10 cellular contexts compared by ENCODE assay signal in the genomic region with DNA sequence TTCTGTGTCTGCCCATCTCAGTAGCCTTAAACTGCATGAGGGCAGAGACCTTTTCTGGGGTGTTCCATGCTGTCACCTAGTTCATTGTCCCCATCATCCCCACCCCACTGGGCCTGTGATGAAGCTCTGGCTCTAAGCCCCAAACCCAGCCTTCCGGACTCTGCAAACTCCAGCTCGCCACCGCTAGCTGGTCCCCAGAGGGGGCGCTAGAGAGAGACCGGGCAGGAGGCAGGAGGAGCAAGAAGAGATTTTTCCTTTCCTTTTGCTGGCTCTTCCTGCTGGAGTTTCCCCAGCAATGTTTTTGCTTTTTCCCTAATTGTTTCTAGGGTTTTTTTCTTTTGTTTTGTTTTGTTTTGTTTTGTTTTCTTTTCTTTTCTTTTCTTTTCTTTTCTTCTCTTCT.
DNase-seq lines count a peak whose midpoint lies in the region; TF ChIP-seq lines count a peak whose summit lies in the region.
"Had no signal": no experiment of that assay in that cellular context is flagged by ENCODE, and none has a peak within 500 bp of the region (broad histone marks: within the 10 kb centered on the region; RNA-seq: fewer than 3 reads in every experiment).

No MANE protein-coding gene starts in this region.

- BruUV-seq in mammary epithelial cell (replicated peaks; lab: Mats Ljungman, UMichigan) = no TSS peak

- no peaks in the 10 kb centered on the region for H3K9me3 ChIP-seq in mammary epithelial cell (replicated peaks; ENCODE audit: insufficient read depth, low read length)
- H3K9me3 ChIP-seq in osteoblast (ENCODE audit: low read depth, low read length) = no peaks in the 10 kb centered on the region

- H3K27ac ChIP-seq in mammary epithelial cell (ENCODE audit: insufficient read depth, low read depth, low read length) (no peak overlapping the region), osteoblast (ENCODE audit: low read depth, low read length) (no peak overlapping the region)
- H3K27ac ChIP-seq: BLaER1 treated with 17β-estradiol and CSF1 and Interleukin-3, amounts not matched to agents 10 nM and 100 nM had no signal

- H3K4me2 ChIP-seq in mammary epithelial cell (ENCODE audit: insufficient read depth, low read depth, low read length) = no peak overlapping the region
- H3K4me2 ChIP-seq in osteoblast (ENCODE audit: insufficient read depth, low read length) = no peak overlapping the region
- H3K4me2 ChIP-seq: BLaER1 treated with 17β-estradiol and CSF1 and Interleukin-3, amounts not matched to agents 10 nM and 100 nM had no signal

- in situ Hi-C loops in KBM-7 (cut with MboI; ENCODE audit: low pct_unique_long_range_greater_than_20kb, low sequenced_read_pairs) = no loop called here
- in situ Hi-C loops in mammary epithelial cell (cut with MboI; ENCODE audit: low sequenced_read_pairs in 2 of 2) = no loop called here

- no peak overlapping the region for H2AFZ ChIP-seq in mammary epithelial cell (ENCODE audit: low read depth, low read length)
- no peak overlapping the region for H2AFZ ChIP-seq in osteoblast (ENCODE audit: low read length)

- H3K9ac ChIP-seq in mammary epithelial cell (ENCODE audit: insufficient read depth, low read length) = no peak overlapping the region
- H3K9ac ChIP-seq: BLaER1 treated with 17β-estradiol and CSF1 and Interleukin-3, amounts not matched to agents 10 nM and 100 nM had no signal

- dilution Hi-C loops in mammary epithelial cell (cut with HindIII; ENCODE audit: low sequenced_read_pairs) = no loop called here

- H3K4me3 ChIP-seq in mammary epithelial cell (replicated peaks in 1 of 3; ENCODE audit: insufficient read depth in 1 of 3, low read depth in 2 of 3, low read length in 3 of 3) = no peak overlapping the region
- H3K4me3 ChIP-seq in osteoblast (ENCODE audit: insufficient read depth, low read length) = no peak overlapping the region
- H3K4me3 ChIP-seq: BLaER1 treated with 17β-estradiol and CSF1 and Interleukin-3, amounts not matched to agents 10 nM and 100 nM had no signal

- WGBS in mammary epithelial cell (ENCODE audit: low coverage, missing lambda C conversion rate) = 38% methylated on average over 3 of the region's 5 CpGs

- H3K4me1 ChIP-seq in mammary epithelial cell (ENCODE audit: insufficient read depth, low read length) (peaks cover 3% of the 10 kb centered on the region), osteoblast (ENCODE audit: insufficient read depth, low read length) (no peaks in the 10 kb centered on the region)
- H3K4me1 ChIP-seq: BLaER1 treated with 17β-estradiol and CSF1 and Interleukin-3, amounts not matched to agents 10 nM and 100 nM had no signal

- intact Hi-C loops in mammary epithelial cell (cut with micrococcal nuclease) = no loop called here

- no peaks in the 10 kb centered on the region for H3K79me2 ChIP-seq in mammary epithelial cell (ENCODE audit: insufficient read depth, low read length)
- H3K79me2 ChIP-seq in osteoblast (ENCODE audit: insufficient read depth, low read length) = no peaks in the 10 kb centered on the region

- no peaks in the 10 kb centered on the region for H4K20me1 ChIP-seq in mammary epithelial cell (ENCODE audit: insufficient read depth, low read length)
- no peaks in the 10 kb centered on the region for H4K20me1 ChIP-seq in osteoblast (ENCODE audit: insufficient read depth, low read length)
- H4K20me1 ChIP-seq: BLaER1 treated with 17β-estradiol and CSF1 and Interleukin-3, amounts not matched to agents 10 nM and 100 nM had no signal

- H3K36me3 ChIP-seq in mammary epithelial cell (ENCODE audit: insufficient read depth, low read length) (no peaks in the 10 kb centered on the region), osteoblast (ENCODE audit: insufficient read depth, low read length) (no peaks in the 10 kb centered on the region)
- H3K36me3 ChIP-seq: BLaER1 treated with 17β-estradiol and CSF1 and Interleukin-3, amounts not matched to agents 10 nM and 100 nM had no signal

- peak; percentile 41 for DNase-seq in NCI-H82 (lab: John Stamatoyannopoulos, UW)
- no peak for DNase-seq in NCI-H82 treated with DMSO at 0.1 percent for 48 hours (lab: John Stamatoyannopoulos, UW; ENCODE audit: unreplicated experiment)
- DNase-seq in KBM-7 = peak; percentile 26
- DNase-seq in mammary epithelial cell = peak; percentile 5
- no peak for DNase-seq in osteoblast (ENCODE audit: insufficient read length, low spot score, missing footprints)
- DNase-seq in ureter (ENCODE audit: low spot score) = no peak
- no peak for DNase-seq in NCI-H2081 (lab: John Stamatoyannopoulos, UW)
- DNase-seq in NCI-H510A treated with DMSO at 0.1 percent for 48 hours (lab: John Stamatoyannopoulos, UW) = no peak
- DNase-seq: caudate nucleus had no signal

- CTCF ChIA-PET in mammary epithelial cell (lab: Charles Lee; ENCODE audit: low non-redundant PET) = no interaction called here

- TF ChIP-seq CTCF in mammary epithelial cell (conservative IDR thresholded peaks at IDR 0.05 in 1 of 2, IDR thresholded peaks at IDR 0.05 in 1 of 2; ENCODE audit: extremely low read depth in 1 of 2, insufficient read depth in 1 of 2, low read depth in 1 of 2, low read length in 2 of 2) (peak; percentile 56 to 68), osteoblast (IDR thresholded peaks at IDR 0.05; ENCODE audit: extremely low read depth, low read depth, low read length) (peak; percentile 55)

- H3K27me3 ChIP-seq in mammary epithelial cell (ENCODE audit: insufficient read depth, low read length) (no peaks in the 10 kb centered on the region), osteoblast (ENCODE audit: insufficient read depth, low read length) (no peaks in the 10 kb centered on the region)
- H3K27me3 ChIP-seq: BLaER1 treated with 17β-estradiol and CSF1 and Interleukin-3, amounts not matched to agents 10 nM and 100 nM had no signal

Comparison
In these comparisons a context has a peak if more than half of its experiments do, and no peak if none do; other contexts are left out.
1. DNase-seq: peak in NCI-H82 (single experiment), KBM-7 (single experiment) and mammary epithelial cell (single experiment); none in NCI-H82 treated with DMSO at 0.1 percent for 48 hours (single experiment), osteoblast (single experiment), ureter (single experiment), NCI-H2081 (0 of 2) and NCI-H510A treated with DMSO at 0.1 percent for 48 hours (single experiment).